ENCODE assay signal across 31 cellular contexts in the genomic region with DNA sequence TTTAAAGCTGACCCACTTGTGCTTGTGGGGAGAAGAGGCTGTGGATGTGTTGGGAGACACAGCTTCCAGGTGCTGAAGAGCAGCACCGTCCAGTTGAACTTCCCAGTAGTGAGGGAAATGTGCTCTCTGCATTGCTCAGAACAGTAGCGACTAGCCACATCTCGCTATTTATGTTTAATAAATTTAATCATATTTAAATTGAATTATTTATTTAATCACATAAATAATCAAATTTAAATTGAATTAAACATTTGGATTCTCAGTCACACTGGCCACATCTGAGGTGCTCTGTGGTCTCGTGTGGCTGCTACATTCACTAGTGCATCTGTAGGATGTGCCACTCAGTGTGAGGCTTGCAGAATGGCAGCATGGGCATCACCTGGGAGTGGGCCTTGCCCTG. TPM values are rescaled to one million over a fixed set of nuclear protein-coding genes. Genes with fewer than 3 reads are reported as not detected.
DNase-seq lines count a peak whose midpoint lies in the region; ATAC-seq and TF ChIP-seq lines count a peak whose summit lies in the region.
"Had no signal": no experiment of that assay in that cellular context is flagged by ENCODE, and none has a peak within 500 bp of the region (broad histone marks: within the 10 kb centered on the region; RNA-seq: fewer than 3 reads in every experiment).

No MANE protein-coding gene starts in this region.

- H3K27ac Mint-ChIP-seq in WTC11, result no peak overlapping the region
- H3K27ac Mint-ChIP-seq: B cell; CD4-positive, alpha-beta memory T cell; CD4-positive, alpha-beta T cell; CD4-positive, CD25-positive, alpha-beta regulatory T cell; CD8-positive, alpha-beta T cell had no signal

- H3K4me3 ChIP-seq in lung, result peak overlapping the region; percentile 3
- H3K4me3 ChIP-seq: A549; BLaER1; BLaER1 treated with 17β-estradiol and CSF1 and Interleukin-3, amounts not matched to agents 10 nM and 100 nM had no signal

- H3K27me3 ChIP-seq in lung (ENCODE audit: control insufficient read depth, insufficient read depth), result no peaks in the 10 kb centered on the region
- H3K27me3 ChIP-seq: BE2C; BLaER1; BLaER1 treated with 17β-estradiol and CSF1 and Interleukin-3, amounts not matched to agents 10 nM and 100 nM had no signal

- DNase-seq in WTC11 (ENCODE audit: low spot score) (no peak), lung (ENCODE audit: low spot score) (no peak), putamen (ENCODE audit: low spot score) (no peak), epidermal melanocyte (ENCODE audit: insufficient read length, low spot score) (no peak)
- DNase-seq: 8988T; ACHN; AML-193; C1 segment of cervical spinal cord; Caco-2; Calu3; CD4-positive, alpha-beta memory T cell; CD4-positive, alpha-beta T cell; CD4-positive, CD25-positive, alpha-beta regulatory T cell; CD8-positive, alpha-beta memory T cell; CD8-positive, alpha-beta T cell; COR-L47; DMS 273 treated with DMSO at 0.1 percent for 48 hours; DMS153; DMS53; DMS79; DMS79 treated with DMSO at 0.1 percent for 48 hours; DND-41; EL had no signal

- H3K4me3 Mint-ChIP-seq in WTC11, result no peak overlapping the region
- H3K4me3 Mint-ChIP-seq: B cell; CD14-positive monocyte; CD4-positive, alpha-beta memory T cell; CD4-positive, alpha-beta T cell; CD4-positive, CD25-positive, alpha-beta regulatory T cell; CD8-positive, alpha-beta memory T cell; CD8-positive, alpha-beta T cell had no signal

- H3K27ac ChIP-seq in lung (ENCODE audit: low read depth in 1 of 2, low read length in 1 of 2), result no peak overlapping the region
- H3K27ac ChIP-seq: 22Rv1; A549; BLaER1; BLaER1 treated with 17β-estradiol and CSF1 and Interleukin-3, amounts not matched to agents 10 nM and 100 nM; C4-2B had no signal

- 89 to 90% methylated on average over 4 of the region's 4 CpGs for WGBS in lung, 2 donors

- peaks cover 0 to 4% of the 10 kb centered on the region in 2 donors for H3K4me1 ChIP-seq in lung (ENCODE audit: control insufficient read depth in 2 of 2, insufficient read depth in 2 of 2, low read length in 2 of 2)
- H3K4me1 ChIP-seq: A549, Caco-2 had no signal

- H3K36me3 ChIP-seq in lung (ENCODE audit: control insufficient read depth in 2 of 2, insufficient read depth in 2 of 2, low read length in 2 of 2), result peaks cover 17% of the 10 kb centered on the region in 2 donors

- POLR2A ChIA-PET in WTC11 (lab: Charles Lee), result no interaction called here

- no peaks in the 10 kb centered on the region for H3K9me3 ChIP-seq in lung (ENCODE audit: control insufficient read depth in 2 of 2, insufficient read depth in 1 of 2, low read length in 1 of 2)
- H3K9me3 ChIP-seq: BE2C, Caco-2 had no signal

- no peaks in the 10 kb centered on the region for H3K27me3 Mint-ChIP-seq in WTC11 (ENCODE audit: low read depth)
- H3K27me3 Mint-ChIP-seq: B cell; CD4-positive, alpha-beta memory T cell; CD4-positive, alpha-beta T cell; CD4-positive, CD25-positive, alpha-beta regulatory T cell; CD8-positive, alpha-beta memory T cell had no signal

- TF ChIP-seq CTCF in WTC11 (IDR thresholded peaks at IDR 0.05) (no peak), lung (IDR thresholded peaks at IDR 0.05; ENCODE audit: control extremely low read depth, extremely low read depth) (no peak)

- peaks cover 19% of the 10 kb centered on the region for H3K9me3 Mint-ChIP-seq in WTC11

- peaks cover 73% of the 10 kb centered on the region for H3K36me3 Mint-ChIP-seq in WTC11

- H3K4me1 Mint-ChIP-seq in WTC11, result no peaks in the 10 kb centered on the region

- CTCF ChIA-PET in WTC11 (lab: Charles Lee), result no interaction called here

- ATAC-seq in WTC11 (no peak), lung (ENCODE audit: insufficient read depth, low FRiP score) (no peak)
- ATAC-seq: A549; CD8-positive, alpha-beta T cell had no signal

TF ChIP-seq in WTC11, 78 proteins besides CTCF, POLR2A, EP300 and RAD21:
- TF ChIP-seq HMGA2 (CRISPR knock-in tag; IDR thresholded peaks at IDR 0.05), result peak; percentile 98
- TF ChIP-seq NFYB (CRISPR knock-in tag; conservative IDR thresholded peaks at IDR 0.05; ENCODE audit: low read depth), result no peak

RNA-seq across cellular contexts. Expression of gene NTPCR, which starts 20.1 kb away (rescaled TPM):
- total RNA-seq in WTC11 (2021) (102 to 109 TPM (median 103 TPM) in 3 replicates), lung (10 to 100 TPM; 30.8 to 35.8 TPM)
- polyA plus RNA-seq in lung, result 10 to 100 TPM; 43.1 to 51.6 TPM
